13 cellular contexts compared by ENCODE assay signal in the genomic region with DNA sequence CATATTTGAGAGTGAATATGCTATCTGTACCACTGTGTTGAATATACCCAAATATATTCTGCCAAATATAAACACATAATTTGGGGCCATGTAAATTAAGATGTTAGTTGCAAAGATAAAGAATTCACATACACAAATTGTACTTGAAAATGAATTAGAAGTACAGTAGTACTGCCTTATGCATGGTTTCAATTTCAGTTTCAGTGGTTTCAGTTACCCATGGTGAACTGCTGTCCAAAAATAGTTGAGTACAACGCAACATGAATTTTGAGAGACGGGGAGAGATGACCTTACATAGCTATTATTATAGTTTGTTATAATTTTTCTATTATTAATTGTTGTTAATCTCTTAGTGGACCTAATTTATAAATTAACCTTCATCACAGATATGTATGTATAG.
DNase-seq lines count a peak whose midpoint lies in the region; ATAC-seq lines count a peak whose summit lies in the region.
"Had no signal": no experiment of that assay in that cellular context is flagged by ENCODE, and none has a peak within 500 bp of the region (broad histone marks: within the 10 kb centered on the region; RNA-seq: fewer than 3 reads in every experiment).

No MANE protein-coding gene starts in this region.

- DNase-seq in NAMALWA (ENCODE audit: low spot score), result peak; percentile 24
- no peak for DNase-seq in cerebellum (ENCODE audit: low spot score)
- no peak for DNase-seq in NCI-H2196 (lab: John Stamatoyannopoulos, UW; ENCODE audit: unreplicated experiment)
- no peak for DNase-seq in left lobe of liver (ENCODE audit: low spot score)
- DNase-seq in activated gamma-delta T cell treated with Interleukin-2 at 50 U/mL for 16 hours, result no peak
- DNase-seq: activated CD8-positive, alpha-beta memory T cell treated with anti-CD3 and anti-CD28 coated beads for 24 hours; activated naive CD8-positive, alpha-beta T cell treated with anti-CD3 and anti-CD28 coated beads, Interleukin-2, amount 10 ng/mL, durations not matched to agents 7 days and 5 days; gastrocnemius medialis; left lung; NCI-H1092 had no signal

- ATAC-seq in GM18867 (IDR thresholded peaks at IDR 0.05; ENCODE audit: unreplicated experiment) (peak; percentile 98), GM21526 (IDR thresholded peaks at IDR 0.05; ENCODE audit: low FRiP score, unreplicated experiment) (peak; percentile 88), HG03064 (IDR thresholded peaks at IDR 0.05; ENCODE audit: low read depth, unreplicated experiment) (peak; percentile 96), left lobe of liver (no peak)
- ATAC-seq: gastrocnemius medialis, left lung had no signal
